ENCODE assay signal across 1 cellular context in genomic region chr12:123902821-123903220, GRCh38.
TF ChIP-seq lines count a peak whose summit lies in the region.

No MANE protein-coding gene starts in this region.

TF ChIP-seq in SK-N-SH, 30 proteins besides CTCF, POLR2A, EP300 and RAD21 (continued from another document):
- TF ChIP-seq, protein P1, sequence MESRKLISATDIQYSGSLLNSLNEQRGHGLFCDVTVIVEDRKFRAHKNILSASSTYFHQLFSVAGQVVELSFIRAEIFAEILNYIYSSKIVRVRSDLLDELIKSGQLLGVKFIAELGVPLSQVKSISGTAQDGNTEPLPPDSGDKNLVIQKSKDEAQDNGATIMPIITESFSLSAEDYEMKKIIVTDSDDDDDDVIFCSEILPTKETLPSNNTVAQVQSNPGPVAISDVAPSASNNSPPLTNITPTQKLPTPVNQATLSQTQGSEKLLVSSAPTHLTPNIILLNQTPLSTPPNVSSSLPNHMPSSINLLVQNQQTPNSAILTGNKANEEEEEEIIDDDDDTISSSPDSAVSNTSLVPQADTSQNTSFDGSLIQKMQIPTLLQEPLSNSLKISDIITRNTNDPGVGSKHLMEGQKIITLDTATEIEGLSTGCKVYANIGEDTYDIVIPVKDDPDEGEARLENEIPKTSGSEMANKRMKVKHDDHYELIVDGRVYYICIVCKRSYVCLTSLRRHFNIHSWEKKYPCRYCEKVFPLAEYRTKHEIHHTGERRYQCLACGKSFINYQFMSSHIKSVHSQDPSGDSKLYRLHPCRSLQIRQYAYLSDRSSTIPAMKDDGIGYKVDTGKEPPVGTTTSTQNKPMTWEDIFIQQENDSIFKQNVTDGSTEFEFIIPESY (IDR thresholded peaks at IDR 0.05; ENCODE audit: borderline replicate concordance, low read depth), result no peak
- TF ChIP-seq USF1 (IDR thresholded peaks at IDR 0.05; ENCODE audit: borderline replicate concordance, low read depth) (no peak), JUND (IDR thresholded peaks at IDR 0.05) (no peak), POLR2AphosphoS5 (IDR thresholded peaks at IDR 0.05; ENCODE audit: low read depth, low read length) (no peak), RFX5 (IDR thresholded peaks at IDR 0.05; ENCODE audit: low read length) (no peak), GABPA (IDR thresholded peaks at IDR 0.05; ENCODE audit: low read depth) (no peak), EZH2phosphoT487 (IDR thresholded peaks at IDR 0.05; ENCODE audit: borderline replicate concordance, low read depth) (no peak)
TF ChIP-seq in SK-N-SH: peak in this region for 0.
